8 cellular contexts compared by ENCODE assay signal in the genomic region with DNA sequence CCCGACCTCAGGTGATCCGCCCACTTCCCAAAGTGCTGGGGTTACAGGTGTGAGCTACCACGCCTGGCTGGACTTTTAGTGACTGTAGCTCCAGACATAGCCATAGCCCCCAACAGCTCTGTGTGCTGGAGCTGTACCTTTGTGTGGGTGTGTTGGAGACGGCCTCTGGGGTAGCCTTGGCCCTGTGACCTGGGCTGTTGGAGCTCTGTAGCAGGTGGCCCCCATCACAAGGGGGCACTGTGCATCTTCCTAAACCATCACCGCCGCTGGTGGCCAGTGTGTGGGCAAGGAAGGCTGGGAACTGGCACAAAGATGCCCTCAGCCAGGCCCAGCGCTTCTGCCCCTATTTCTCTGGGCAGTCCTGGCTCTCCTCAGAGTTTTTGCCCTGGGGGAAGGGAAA. TPM values are rescaled to one million over a fixed set of nuclear protein-coding genes. Genes with fewer than 3 reads are reported as not detected.
A peak's percentile ranks its signal among the peaks of the same experiment; 100 is the strongest.
DNase-seq lines count a peak whose midpoint lies in the region; ATAC-seq, FAIRE-seq and TF ChIP-seq lines count a peak whose summit lies in the region.

No MANE protein-coding gene starts in this region.

- H4K91ac ChIP-seq in H1 (replicated peaks; ENCODE audit: insufficient read length, low read length): no peak overlapping the region

- H3K4me2 ChIP-seq in SU-DHL-6 (ENCODE audit: low read depth, low read length, poor library complexity, severe bottlenecking) (no peak overlapping the region), H1 (ENCODE audit: insufficient read depth in 1 of 2, low read depth in 2 of 2, low read length in 2 of 2) (no peak overlapping the region)

- TF ChIP-seq EP300 in Ishikawa (IDR thresholded peaks at IDR 0.05; ENCODE audit: borderline replicate concordance) (no peak), H1 (IDR thresholded peaks at IDR 0.05; ENCODE audit: borderline replicate concordance in 1 of 2, low read depth in 2 of 2, low read length in 2 of 2) (no peak)

- no peak overlapping the region for H2BK12ac ChIP-seq in H1 (ENCODE audit: low read depth, low read length)

- H3K27ac ChIP-seq in SU-DHL-6 (ENCODE audit: low read depth, low read length) (no peak overlapping the region), H1 (ENCODE audit: low read depth, low read length) (no peak overlapping the region)

- no peak overlapping the region for H2AK5ac ChIP-seq in H1 (ENCODE audit: low read depth, low read length)

- TF ChIP-seq RAD21 in Ishikawa (IDR thresholded peaks at IDR 0.05; ENCODE audit: low read depth) (peak; percentile 94), H1 (IDR thresholded peaks at IDR 0.05 in 1 of 2, conservative IDR thresholded peaks at IDR 0.05 in 1 of 2; ENCODE audit: low read depth in 2 of 2, low read length in 2 of 2) (peak; percentile 94 to 96)

- no peaks in the 10 kb centered on the region for H3K23me2 ChIP-seq in H1 (ENCODE audit: low read depth, low read length)

- no peaks in the 10 kb centered on the region for H3K36me3 ChIP-seq in SU-DHL-6 (ENCODE audit: low read length)
- no peaks in the 10 kb centered on the region for H3K36me3 ChIP-seq in H1 (ENCODE audit: control insufficient read depth in 2 of 4, insufficient read depth in 4 of 4, low read length in 3 of 4)
- no peaks in the 10 kb centered on the region for H3K36me3 ChIP-seq in mucosa of descending colon (ENCODE audit: low read depth)

- H3K9me2 ChIP-seq in SU-DHL-6 (replicated peaks; ENCODE audit: insufficient read depth, low read length): no peaks in the 10 kb centered on the region

- H2BK15ac ChIP-seq in H1 (ENCODE audit: low read length): no peak overlapping the region

- H4K20me1 ChIP-seq in SU-DHL-6 (ENCODE audit: low read depth, low read length) (no peaks in the 10 kb centered on the region), H1 (replicated peaks in 1 of 2; ENCODE audit: control insufficient read depth in 1 of 2, insufficient read depth in 2 of 2, low read length in 2 of 2) (no peaks in the 10 kb centered on the region)

- DNase-seq in ELR (ENCODE audit: low read depth): peak; percentile 65
- peak; percentile 36 to 80 for DNase-seq in H1 (ENCODE audit: low read depth in 1 of 2, low spot score in 2 of 2)
- DNase-seq in mucosa of descending colon: peak in 2 of 3 donors; percentile 66 to 73

- no peaks in the 10 kb centered on the region for H3K27me3 ChIP-seq in SU-DHL-6 (ENCODE audit: low read length)
- no peaks in the 10 kb centered on the region; a peak in 1 of 7 replicates for H3K27me3 ChIP-seq in H1 (replicated peaks in 1 of 4; ENCODE audit: control insufficient read depth in 3 of 4, extremely low read depth in 1 of 4, insufficient read depth in 3 of 4, low read length in 3 of 4)

- no peak overlapping the region for H3K4ac ChIP-seq in H1 (replicated peaks; ENCODE audit: insufficient read length, low read depth, low read length)

- H4K8ac ChIP-seq in H1 (ENCODE audit: extremely low read depth, insufficient read depth, low read length): no peak overlapping the region

- WGBS in H1 (ENCODE audit: extremely low coverage in 1 of 2, insufficient coverage in 1 of 2, insufficient read length in 1 of 2, insufficient replicate concordance in 2 of 2, low coverage in 1 of 2, low lambda C conversion rate in 2 of 2, missing lambda C conversion rate in 1 of 2), 2 experiments: 63% methylated on average over 7 of the region's 7 CpGs; no CpG with 5 or more reads in 1 of the 2 experiments

- no peak overlapping the region for H3K18ac ChIP-seq in H1 (ENCODE audit: extremely low read depth, low read length)

- ATAC-seq in mucosa of descending colon (peak; percentile 84), HG02970 (IDR thresholded peaks at IDR 0.05; ENCODE audit: low FRiP score, unreplicated experiment) (no peak), GM19351 (IDR thresholded peaks at IDR 0.05; ENCODE audit: unreplicated experiment) (no peak), GM19035 (IDR thresholded peaks at IDR 0.05; ENCODE audit: unreplicated experiment) (no peak)

- no peak for TF ChIP-seq POLR2A in H1 (IDR thresholded peaks at IDR 0.05; ENCODE audit: control extremely low read depth in 1 of 2, low read depth in 2 of 2, low read length in 2 of 2)

- H3K56ac ChIP-seq in H1 (replicated peaks; ENCODE audit: insufficient read length, low read depth, low read length): no peak overlapping the region

- intact Hi-C loops in mucosa of descending colon (cut with DNase I, micrococcal nuclease): no loop called here

- no peak overlapping the region for H2BK20ac ChIP-seq in H1 (ENCODE audit: low read length)

- no peak overlapping the region for H3K14ac ChIP-seq in H1 (ENCODE audit: insufficient read length)

- H3K9me3 ChIP-seq in SU-DHL-6 (ENCODE audit: insufficient read depth, low read length) (no peaks in the 10 kb centered on the region), H1 (ENCODE audit: insufficient read depth in 2 of 2, low read depth in 1 of 2, low read length in 1 of 2) (no peaks in the 10 kb centered on the region), mucosa of descending colon (no peaks in the 10 kb centered on the region)

- CTCF ChIA-PET in H1 (lab: Charles Lee; ENCODE audit: partially characterized antibody): interaction anchor here (0.6 to 17.8 kb wide), 39 partner anchors 8 to 381 kb away, joined by 3 to 420 read pairs (median 6); partner anchors contain the start of genes EDN2 and FOXO6

- no peak overlapping the region for H3K9ac ChIP-seq in SU-DHL-6 (ENCODE audit: low read length)
- no peak overlapping the region for H3K9ac ChIP-seq in H1 (replicated peaks in 1 of 4; ENCODE audit: extremely low read depth in 1 of 4, low read depth in 3 of 4, low read length in 3 of 4)

- FAIRE-seq in H1 (lab: Jason Lieb, UNC): no peak

- H2BK5ac ChIP-seq in H1 (ENCODE audit: low read depth, low read length): no peak overlapping the region

- H2AFZ ChIP-seq in SU-DHL-6 (ENCODE audit: low read depth, low read length, severe bottlenecking) (no peak overlapping the region), H1 (ENCODE audit: low read length) (no peak overlapping the region)

- H3K4me1 ChIP-seq in H1 (replicated peaks in 1 of 4; ENCODE audit: control insufficient read depth in 3 of 4, insufficient read depth in 4 of 4, low read length in 3 of 4) (peaks cover 0 to 10% (median 6%) of the 10 kb centered on the region in 4 experiments; a peak in 6 of 7 replicates), mucosa of descending colon (ENCODE audit: low read depth) (no peaks in the 10 kb centered on the region)

- POLR2A ChIA-PET in H1 (lab: Charles Lee; ENCODE audit: partially characterized antibody): no interaction called here

- peak; percentile 43 for TF ChIP-seq CTCF in SU-DHL-6 (IDR thresholded peaks at IDR 0.05; ENCODE audit: insufficient read depth, low read length, poor library complexity, severe bottlenecking)
- TF ChIP-seq CTCF in H1 (IDR thresholded peaks at IDR 0.05; ENCODE audit: control extremely low read depth in 1 of 3, insufficient read depth in 1 of 3, low read depth in 1 of 3, low read length in 3 of 3): peak; percentile 87 to 93 (median 89)
- peak; percentile 25 for TF ChIP-seq CTCF in mucosa of descending colon (IDR thresholded peaks at IDR 0.05)

- H3K4me3 ChIP-seq in SU-DHL-6 (ENCODE audit: insufficient read depth, low read length, poor library complexity, severe bottlenecking) (no peak overlapping the region), H1 (ENCODE audit: extremely low read depth in 1 of 4, insufficient read depth in 2 of 4, low read depth in 3 of 4, low read length in 4 of 4) (no peak overlapping the region), mucosa of descending colon (no peak overlapping the region)

- H2BK120ac ChIP-seq in H1 (replicated peaks; ENCODE audit: low read depth, low read length): no peak overlapping the region

- no peaks in the 10 kb centered on the region for H3K79me2 ChIP-seq in SU-DHL-6 (ENCODE audit: insufficient read depth, low read length)
- no peaks in the 10 kb centered on the region for H3K79me2 ChIP-seq in H1 (ENCODE audit: control insufficient read depth in 1 of 2, insufficient read depth in 2 of 2, low read length in 2 of 2)

- no peaks in the 10 kb centered on the region for H3F3A ChIP-seq in SU-DHL-6 (ENCODE audit: insufficient read depth)

- no peak overlapping the region for H4K5ac ChIP-seq in H1 (ENCODE audit: insufficient read length, low read depth, low read length)

- H3K79me1 ChIP-seq in H1 (ENCODE audit: low read depth, low read length): no peaks in the 10 kb centered on the region

- no peak overlapping the region for H3K23ac ChIP-seq in H1 (ENCODE audit: insufficient read length)

TF ChIP-seq in Ishikawa, 13 proteins besides CTCF, POLR2A, EP300 and RAD21 (continues in another document):
- TF ChIP-seq CREB1 (IDR thresholded peaks at IDR 0.05; ENCODE audit: low read depth) (no peak), TCF12 (IDR thresholded peaks at IDR 0.05; ENCODE audit: low read depth) (no peak), TEAD4 (IDR thresholded peaks at IDR 0.05) (no peak), NFIC (IDR thresholded peaks at IDR 0.05) (no peak), YY1 (IDR thresholded peaks at IDR 0.05; ENCODE audit: low read depth) (no peak), MAX (IDR thresholded peaks at IDR 0.05) (no peak), ZBTB7A (IDR thresholded peaks at IDR 0.05; ENCODE audit: low read depth) (no peak)

TF ChIP-seq in H1, 55 proteins besides CTCF, POLR2A, EP300 and RAD21:
- TF ChIP-seq CTBP2 (IDR thresholded peaks at IDR 0.05; ENCODE audit: borderline replicate concordance, insufficient read depth, insufficient read length, low read length) (no peak), JUND (IDR thresholded peaks at IDR 0.05; ENCODE audit: low read length) (peak; percentile 51; the same call in 1 of the 2 replicates), EZH2 (IDR thresholded peaks at IDR 0.05; ENCODE audit: low read depth, low read length, severe bottlenecking) (no peak)

RNA-seq across cellular contexts. Expression of gene FOXO6, which starts 38.4 kb away (rescaled TPM):
- 3.0 and 3.8 TPM in 2 replicates for total RNA-seq in H1 (2021; fragmentation: NEBNext Ultra II Directional; extraction: Animal tissue kit (Norgen Biotek cat#: 25700))
- polyA plus RNA-seq in H1 (2011; rRNA removed): 0.59 and 1.2 TPM in 2 replicates
- 0.52 TPM for polyA plus RNA-seq in H1 (2011; cell fraction: cytosol; rRNA removed)
- polyA plus RNA-seq in H1 (2011; cell fraction: nucleus; rRNA removed): 1.8 TPM
- 2.2 to 4.1 TPM (median 3.4 TPM) in 4 replicates for polyA plus RNA-seq in H1 (2012, experiment 1 of 2)
- 1.4 TPM for polyA plus RNA-seq in H1 (2012, experiment 2 of 2)
- 1.9 TPM for polyA plus RNA-seq in H1 (2013, experiment 1 of 2)
- 1.8 TPM for polyA plus RNA-seq in H1 (2013, experiment 2 of 2)
- polyA minus RNA-seq in H1 (2011; rRNA and poly(A)+ RNA removed): 0.27 and 0.54 TPM in 2 replicates
- polyA minus RNA-seq in H1 (2011; cell fraction: cytosol; rRNA and poly(A)+ RNA removed): 2.3 TPM
- 2.8 TPM for polyA minus RNA-seq in H1 (2011; cell fraction: nucleus; rRNA and poly(A)+ RNA removed)
- 1 to 10 TPM in 1 of 3 donors, under 1 TPM in 2; 0.65 to 2.0 (median 0.72) TPM for total RNA-seq in mucosa of descending colon

Comparison
In these comparisons a context has a peak if more than half of its experiments do, and no peak if none do; other contexts are left out.
1. CTCF ChIP-seq: peak in every context shown above with its lines; median percentile 89 in H1; 43 in SU-DHL-6; 25 in mucosa of descending colon.